8 cellular contexts compared by ENCODE assay signal in genomic region chr1:8026153-8026975, GRCh38. TPM values are rescaled to one million over a fixed set of nuclear protein-coding genes. Genes with fewer than 3 reads are reported as not detected.
DNase-seq lines count a peak whose midpoint lies in the region; ATAC-seq and TF ChIP-seq lines count a peak whose summit lies in the region.

Gene ERRFI1 (minus strand): TSS chr1:8026309. CDS start chr1:8015619, 10,690 bp downstream.

- H3K4me3 Mint-ChIP-seq in activated naive CD8-positive, alpha-beta T cell treated with anti-CD3 and anti-CD28 coated beads, Interleukin-2, amount 50 U/mL, for 24 hours, result peak within 1 kb of the TSS; percentile 81
- H3K4me3 Mint-ChIP-seq in osteocyte (ENCODE audit: unreplicated experiment), result peak within 1 kb of the TSS; percentile 87

- intact Hi-C loops in head of caudate nucleus (cut with DNase I), result loop anchor here (10.0 kb wide), 1 partner anchor 62 kb away; the partner anchor contains the start of gene PARK7

- no peak for TF ChIP-seq CTCF in osteocyte (IDR thresholded peaks at IDR 0.05)

- H3K36me3 Mint-ChIP-seq in activated naive CD8-positive, alpha-beta T cell treated with anti-CD3 and anti-CD28 coated beads, Interleukin-2, amount 50 U/mL, for 24 hours (ENCODE audit: low read depth), result no peaks in the 10 kb centered on the region
- peaks cover 5% of the 10 kb centered on the region for H3K36me3 Mint-ChIP-seq in osteocyte (ENCODE audit: unreplicated experiment)

- no peaks in the 10 kb centered on the region for H3K9me3 Mint-ChIP-seq in activated naive CD8-positive, alpha-beta T cell treated with anti-CD3 and anti-CD28 coated beads, Interleukin-2, amount 50 U/mL, for 24 hours
- no peaks in the 10 kb centered on the region for H3K9me3 Mint-ChIP-seq in osteocyte (ENCODE audit: unreplicated experiment)

- peaks cover 12% of the 10 kb centered on the region for H3K4me1 Mint-ChIP-seq in activated naive CD8-positive, alpha-beta T cell treated with anti-CD3 and anti-CD28 coated beads, Interleukin-2, amount 50 U/mL, for 24 hours
- H3K4me1 Mint-ChIP-seq in osteocyte (ENCODE audit: unreplicated experiment), result peaks cover 64% of the 10 kb centered on the region

- H3K27me3 Mint-ChIP-seq in activated naive CD8-positive, alpha-beta T cell treated with anti-CD3 and anti-CD28 coated beads, Interleukin-2, amount 50 U/mL, for 24 hours, result peaks cover 35% of the 10 kb centered on the region
- H3K27me3 Mint-ChIP-seq in osteocyte (ENCODE audit: unreplicated experiment), result no peaks in the 10 kb centered on the region

- peak within 1 kb of the TSS; percentile 95 for H3K27ac ChIP-seq in temporal lobe (ENCODE audit: low read depth, low read length)

- ATAC-seq in GM21737 (IDR thresholded peaks at IDR 0.05; ENCODE audit: unreplicated experiment), result peak; percentile 87
- ATAC-seq in activated naive CD8-positive, alpha-beta T cell treated with anti-CD3 and anti-CD28 coated beads, Interleukin-2, amount 50 U/mL, for 24 hours, result peak; percentile 98

- peak; percentile 93 for DNase-seq in DMS153 (lab: John Stamatoyannopoulos, UW)
- DNase-seq in LoVo (ENCODE audit: low spot score), result peak; percentile 94
- peak; percentile 78 for DNase-seq in SKM-1 (lab: John Stamatoyannopoulos, UW; ENCODE audit: unreplicated experiment)
- peak; percentile 91 for DNase-seq in activated naive CD8-positive, alpha-beta T cell treated with anti-CD3 and anti-CD28 coated beads, Interleukin-2, amount 50 U/mL, for 24 hours
- DNase-seq in head of caudate nucleus, result peak; percentile 86 to 99 (median 97)
- DNase-seq in osteocyte (ENCODE audit: extremely low spot score, unreplicated experiment), result peak; percentile 99

- peak within 1 kb of the TSS; percentile 41 for H3K27ac Mint-ChIP-seq in activated naive CD8-positive, alpha-beta T cell treated with anti-CD3 and anti-CD28 coated beads, Interleukin-2, amount 50 U/mL, for 24 hours
- peak within 1 kb of the TSS; percentile 96 for H3K27ac Mint-ChIP-seq in osteocyte (ENCODE audit: unreplicated experiment)

RNA-seq across cellular contexts. Expression of gene ERRFI1, which starts in this region (rescaled TPM):
- total RNA-seq in osteocyte (84.2 and 96.6 TPM in 2 replicates), temporal lobe (10.3 TPM)

Comparison
In these comparisons a context has a peak if more than half of its experiments do, and no peak if none do; other contexts are left out.
1. Peak in every context shown above with its lines: DNase-seq, ATAC-seq and H3K27ac ChIP-seq.